ENCODE assay signal across 25 cellular contexts in the genomic region with DNA sequence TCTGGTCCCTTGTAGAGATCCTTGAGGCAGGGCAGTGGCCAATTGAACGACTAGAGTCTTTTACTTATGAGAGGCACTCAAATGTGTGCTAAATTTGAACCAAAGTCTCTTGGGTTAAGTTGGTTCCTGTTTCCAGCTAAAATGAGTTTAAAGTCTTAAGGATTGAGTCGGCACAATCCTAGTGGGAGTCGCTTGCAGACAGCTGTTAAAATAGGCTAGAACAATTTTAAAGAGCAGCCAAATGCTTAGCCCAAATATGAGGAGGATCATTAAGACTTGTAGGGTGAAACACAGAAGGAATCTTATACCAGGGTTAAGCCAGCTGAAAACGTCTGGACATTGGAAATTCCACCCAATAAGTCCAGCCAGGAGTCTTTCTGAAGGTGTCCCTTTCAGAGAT.
"Had no signal": no experiment of that assay in that cellular context is flagged by ENCODE, and none has a peak within 500 bp of the region (broad histone marks: within the 10 kb centered on the region; RNA-seq: fewer than 3 reads in every experiment).

No MANE protein-coding gene starts in this region.

- H3K9me3 ChIP-seq: colonic mucosa, esophagus muscularis mucosa, gastrocnemius medialis, gastroesophageal sphincter had no signal

- ATAC-seq: effector memory CD8-positive, alpha-beta T cell; esophagus mucosa; foreskin keratinocyte; gastrocnemius medialis; gastroesophageal sphincter had no signal

- H3K27ac Mint-ChIP-seq: dendritic cell treated with granulocyte-macrophage colony-stimulating factor and Interleukin-4, amounts not matched to agents 40 ng/mL and 50 ng/mL, for 4 days; effector memory CD8-positive, alpha-beta T cell; endodermal cell had no signal

- H3K4me3 Mint-ChIP-seq: dendritic cell treated with granulocyte-macrophage colony-stimulating factor and Interleukin-4, amounts not matched to agents 40 ng/mL and 50 ng/mL, for 4 days; effector memory CD8-positive, alpha-beta T cell; endodermal cell had no signal

- H3K36me3 ChIP-seq: colonic mucosa, esophagus muscularis mucosa, esophagus squamous epithelium, gastrocnemius medialis, gastroesophageal sphincter, heart left ventricle, heart right ventricle had no signal

- DNase-seq: colonic mucosa; cortex of kidney; dermis blood vessel endothelial cell; dorsolateral prefrontal cortex; effector CD4-positive, alpha-beta T cell; effector CD8-positive, alpha-beta T cell; effector memory CD4-positive, alpha-beta T cell; effector memory CD8-positive, alpha-beta T cell; endodermal cell; erythroblast; esophagus squamous epithelium; foreskin fibroblast; foreskin keratinocyte; foreskin melanocyte; gastrocnemius medialis; glutamatergic neuron; head of caudate nucleus; heart left ventricle; heart right ventricle had no signal

- H3K27me3 ChIP-seq: colonic mucosa, dorsolateral prefrontal cortex, esophagus muscularis mucosa, esophagus squamous epithelium, foreskin keratinocyte, gastrocnemius medialis, gastroesophageal sphincter, heart left ventricle, heart right ventricle had no signal

- H3K4me3 ChIP-seq: colonic mucosa, coronary artery, dorsolateral prefrontal cortex, esophagus muscularis mucosa, esophagus squamous epithelium, gastrocnemius medialis, gastroesophageal sphincter, heart left ventricle, heart right ventricle had no signal

- H3K4me1 ChIP-seq: colonic mucosa, esophagus muscularis mucosa, esophagus squamous epithelium, foreskin keratinocyte, gastrocnemius medialis, gastroesophageal sphincter had no signal

- H3K4me1 Mint-ChIP-seq: endodermal cell had no signal

- H3K27me3 Mint-ChIP-seq: dendritic cell treated with granulocyte-macrophage colony-stimulating factor and Interleukin-4, amounts not matched to agents 40 ng/mL and 50 ng/mL, for 4 days; effector memory CD8-positive, alpha-beta T cell had no signal

- H3K27ac ChIP-seq: colonic mucosa, coronary artery, dorsolateral prefrontal cortex, epithelial cell of prostate, esophagus muscularis mucosa, esophagus squamous epithelium, foreskin keratinocyte, gastrocnemius medialis, gastroesophageal sphincter, heart left ventricle, heart right ventricle had no signal
